Comparison of ENCODE assay signal across 28 cellular contexts in genomic region chr17:58557981-58558380, GRCh38.
"Had no signal": no experiment of that assay in that cellular context is flagged by ENCODE, and none has a peak within 500 bp of the region (broad histone marks: within the 10 kb centered on the region; RNA-seq: fewer than 3 reads in every experiment).

No MANE protein-coding gene starts in this region.

- H3K36me3 ChIP-seq: brain microvascular endothelial cell, cardiac muscle cell had no signal

- H3K27ac ChIP-seq: brain microvascular endothelial cell, cardiac muscle cell, SK-N-MC, VCaP had no signal

- ATAC-seq: activated T-helper 17 cell treated with anti-CD3 and anti-CD28 coated beads, Interleukin-2, amount 50 U/mL, for 72 hours; K562; PC-3; T-cell had no signal

- FAIRE-seq: K562, RCC 7860 had no signal

- H3K4me3 ChIP-seq: cardiac muscle cell, K562, SK-N-MC had no signal

- H3K27me3 ChIP-seq: brain microvascular endothelial cell, cardiac muscle cell had no signal

- DNase-seq: activated CD4-positive, alpha-beta memory T cell treated with anti-CD3 and anti-CD28 coated beads, Interleukin-2, amount 10 ng/mL, durations not matched to agents 7 days and 5 days; activated CD4-positive, alpha-beta T cell treated with anti-CD3 and anti-CD28 coated beads, Interleukin-2, amount 10 ng/mL, durations not matched to agents 7 days and 5 days; activated CD4-positive, CD25-positive, alpha-beta regulatory T cell; activated gamma-delta T cell; activated naive CD4-positive, alpha-beta T cell treated with anti-CD3 and anti-CD28 coated beads for 36 hours; activated T-cell treated with anti-CD3 and anti-CD28 coated beads for 4 hours; activated T-cell treated with anti-CD3 and anti-CD28 coated beads, Interleukin-2, amount 50 U/mL, for 48 hours; amygdala; brain microvascular endothelial cell; Karpas-422; MM.1S; NCI-H1105 treated with DMSO at 0.1 percent for 48 hours; NCI-H1436 treated with DMSO at 0.1 percent for 48 hours; NCI-H187; NCI-H2081 treated with DMSO at 0.1 percent for 48 hours; NCI-H446; NCI-H524; PC-3; SIG-M5; T-cell; T-helper 2 cell; T1000 had no signal
